ENCODE assay signal across 29 cellular contexts in the genomic region with DNA sequence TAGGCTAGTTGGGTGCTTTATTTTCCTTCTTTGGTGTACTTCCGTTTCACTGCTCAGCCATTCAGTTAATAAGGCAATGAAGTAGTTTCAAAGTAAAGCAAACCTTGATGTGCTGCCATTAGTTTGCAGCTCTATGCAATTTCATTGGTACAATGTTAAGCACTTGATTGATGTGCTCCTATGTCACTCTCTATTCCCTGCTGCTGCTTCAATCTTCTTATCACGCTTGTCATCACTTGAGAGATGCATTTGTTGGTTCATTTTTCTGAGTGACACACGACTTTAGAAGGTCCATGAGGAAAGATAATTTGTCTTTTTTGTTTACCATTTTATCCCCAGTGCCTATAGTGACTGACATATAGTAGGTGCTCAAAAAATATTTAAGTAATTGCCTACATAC.
"Had no signal": no experiment of that assay in that cellular context is flagged by ENCODE, and none has a peak within 500 bp of the region (broad histone marks: within the 10 kb centered on the region; RNA-seq: fewer than 3 reads in every experiment).

No MANE protein-coding gene starts in this region.

- ATAC-seq: natural killer cell; psoas muscle; right cardiac atrium; right lobe of liver; stimulated activated effector memory CD8-positive, alpha-beta T cell treated with anti-CD3 and anti-CD28 coated beads, Interleukin-12 subunit alpha, Interleukin-12 subunit beta, amount 100 ng/mL, for 72 hours; stimulated activated naive B cell treated with anti-CD40 and anti-IgM and Interleukin-4, amounts not matched to agents 10 μg/mL and 1 μg/mL and 100 μg/mL, for 72 hours had no signal

- DNase-seq: natural killer cell; nucleus accumbens; posterior cingulate gyrus; psoas muscle; right cardiac atrium; right lobe of liver; sigmoid colon; small intestine; stimulated activated CD4-positive, alpha-beta T cell treated with anti-CD3 and anti-CD28 coated beads, Interleukin-15, amount 100 ng/mL, for 24 hours; stimulated activated CD4-positive, alpha-beta T cell treated with anti-CD3 and anti-CD28 coated beads, Interleukin-2, amount 100 ng/mL, for 24 hours; stimulated activated CD4-positive, alpha-beta T cell treated with anti-CD3 and anti-CD28 coated beads, Interleukin-2, amount 100 ng/mL, for 48 hours; stimulated activated CD4-positive, alpha-beta T cell treated with anti-CD3 and anti-CD28 coated beads, Interleukin-4, amount 100 ng/mL, for 24 hours; stimulated activated naive B cell treated with anti-CD40 and anti-IgM and Interleukin-4, amounts not matched to agents 10 μg/mL and 1 μg/mL and 100 μg/mL, for 72 hours; stimulated activated naive CD4-positive, alpha-beta T cell treated with Interleukin-2 at 50 U/mL for 16 hours; stomach; thyroid gland; trophoblast cell; upper lobe of left lung had no signal

- H3K27ac Mint-ChIP-seq: natural killer cell; nephron; progenitor cell of endocrine pancreas; stimulated activated effector memory CD8-positive, alpha-beta T cell treated with anti-CD3 and anti-CD28 coated beads, Interleukin-12 subunit alpha, Interleukin-12 subunit beta, amount 100 ng/mL, for 72 hours; stimulated activated naive B cell treated with anti-CD40 and anti-IgM and Interleukin-4, amounts not matched to agents 10 μg/mL and 1 μg/mL and 100 μg/mL, for 72 hours; stimulated activated naive CD8-positive, alpha-beta T cell treated with anti-CD3 and anti-CD28 coated beads, Interleukin-15, Interleukin-2, amounts not matched to agents 100 ng/mL and 50 ng/mL, for 24 hours had no signal

- H3K4me1 ChIP-seq: parathyroid adenoma, psoas muscle, right lobe of liver, sigmoid colon, stomach, thyroid gland, tibial nerve, upper lobe of left lung, vagina had no signal

- H3K9ac ChIP-seq: parathyroid adenoma had no signal

- H3K27me3 Mint-ChIP-seq: progenitor cell of endocrine pancreas; stimulated activated naive B cell treated with anti-CD40 and anti-IgM and Interleukin-4, amounts not matched to agents 10 μg/mL and 1 μg/mL and 100 μg/mL, for 72 hours; stimulated activated naive CD8-positive, alpha-beta T cell treated with anti-CD3 and anti-CD28 coated beads, Interleukin-15, Interleukin-2, amounts not matched to agents 100 ng/mL and 50 ng/mL, for 24 hours had no signal

- H3K79me2 ChIP-seq: parathyroid adenoma had no signal

- H3K9me3 ChIP-seq: neutrophil, right lobe of liver, sigmoid colon, thoracic aorta, thyroid gland, vagina had no signal

- H3K4me3 ChIP-seq: psoas muscle, right lobe of liver, sigmoid colon, stomach, thoracic aorta, thyroid gland, tibial nerve, upper lobe of left lung, vagina had no signal

- H3K27ac ChIP-seq: neutrophil, parathyroid adenoma, psoas muscle, right lobe of liver, sigmoid colon, stomach, thoracic aorta, thyroid gland, tibial nerve, upper lobe of left lung, vagina had no signal

- H3K4me3 Mint-ChIP-seq: natural killer cell; nephron; neural crest cell; stimulated activated effector memory CD8-positive, alpha-beta T cell treated with anti-CD3 and anti-CD28 coated beads, Interleukin-12 subunit alpha, Interleukin-12 subunit beta, amount 100 ng/mL, for 72 hours; stimulated activated naive B cell treated with anti-CD40 and anti-IgM and Interleukin-4, amounts not matched to agents 10 μg/mL and 1 μg/mL and 100 μg/mL, for 72 hours; stimulated activated naive CD8-positive, alpha-beta T cell treated with anti-CD3 and anti-CD28 coated beads, Interleukin-15, Interleukin-2, amounts not matched to agents 100 ng/mL and 50 ng/mL, for 24 hours had no signal

- H3K27me3 ChIP-seq: neutrophil, right lobe of liver, sigmoid colon, stomach, thyroid gland, tibial nerve, upper lobe of left lung, vagina had no signal

- H2AFZ ChIP-seq: parathyroid adenoma had no signal

- H3K4me1 Mint-ChIP-seq: natural killer cell; nephron; stimulated activated effector memory CD8-positive, alpha-beta T cell treated with anti-CD3 and anti-CD28 coated beads, Interleukin-12 subunit alpha, Interleukin-12 subunit beta, amount 100 ng/mL, for 72 hours; stimulated activated naive B cell treated with anti-CD40 and anti-IgM and Interleukin-4, amounts not matched to agents 10 μg/mL and 1 μg/mL and 100 μg/mL, for 72 hours had no signal

- FAIRE-seq: small intestine, urothelium cell line had no signal

- H3K36me3 Mint-ChIP-seq: natural killer cell; stimulated activated effector memory CD8-positive, alpha-beta T cell treated with anti-CD3 and anti-CD28 coated beads, Interleukin-12 subunit alpha, Interleukin-12 subunit beta, amount 100 ng/mL, for 72 hours; stimulated activated naive B cell treated with anti-CD40 and anti-IgM and Interleukin-4, amounts not matched to agents 10 μg/mL and 1 μg/mL and 100 μg/mL, for 72 hours had no signal

- H3K36me3 ChIP-seq: neutrophil, right lobe of liver, sigmoid colon, stomach, thoracic aorta, thyroid gland, tibial nerve, upper lobe of left lung, vagina had no signal
